8 cellular contexts compared by ENCODE assay signal in the genomic region with DNA sequence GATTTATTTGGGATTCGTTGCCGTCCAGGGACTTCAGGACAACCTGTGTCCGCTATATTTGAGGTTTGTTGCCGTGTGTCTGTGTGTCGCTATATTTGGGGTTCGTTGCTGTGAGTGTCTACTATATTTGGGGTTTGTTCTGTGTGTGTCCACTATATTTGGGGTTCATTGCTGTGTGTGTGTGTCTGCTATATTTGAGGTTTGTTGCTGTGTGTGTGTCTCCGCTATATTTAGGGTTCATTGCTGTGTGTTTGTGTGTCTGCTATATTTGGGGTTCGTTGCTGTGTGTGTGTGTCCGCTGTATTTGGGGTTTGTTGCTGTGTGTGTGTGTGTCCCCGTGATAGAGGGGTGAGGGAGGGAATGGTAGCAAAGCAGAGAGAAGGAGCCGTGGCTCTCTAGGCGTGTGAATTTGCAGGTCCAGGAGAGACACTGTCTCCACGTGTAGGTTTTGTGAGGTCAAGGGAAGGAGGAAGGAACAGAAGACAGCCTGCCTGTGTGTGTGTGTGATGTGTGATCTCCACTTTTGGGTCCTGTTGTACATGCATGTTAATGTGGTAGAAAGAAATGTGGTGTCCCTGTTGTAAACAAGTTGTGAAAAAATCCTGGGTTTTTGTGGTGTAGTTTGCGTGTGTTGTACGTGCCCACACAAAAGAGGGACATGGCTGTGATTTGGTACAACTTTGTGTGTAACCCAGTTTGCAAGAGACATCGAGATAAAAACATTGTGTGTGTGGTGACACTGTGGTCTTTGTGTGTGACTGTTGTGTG. TPM values are rescaled to one million over a fixed set of nuclear protein-coding genes. Genes with fewer than 3 reads are reported as not detected.
A peak's percentile ranks its signal among the peaks of the same experiment; 100 is the strongest.
DNase-seq lines count a peak whose midpoint lies in the region; ATAC-seq and TF ChIP-seq lines count a peak whose summit lies in the region.

No MANE protein-coding gene starts in this region.

- H3K4me1 ChIP-seq in H9 (ENCODE audit: insufficient read depth, low read length) = no peaks in the 10 kb centered on the region; the same call in 1 of the 2 replicates
- H3K4me1 ChIP-seq in subcutaneous abdominal adipose tissue (ENCODE audit: control insufficient read depth in 5 of 5, insufficient read depth in 5 of 5, low read length in 5 of 5) = peaks cover 12 to 49% (median 44%) of the 10 kb centered on the region in 5 donors

- H3K18ac ChIP-seq in H9 (ENCODE audit: insufficient read length, low read depth, low read length) = no peak overlapping the region

- H3K27me3 Mint-ChIP-seq in H9 (ENCODE audit: low read depth) = peaks cover 27% of the 10 kb centered on the region

- no peak for ATAC-seq in esophagus mucosa

- no CpG with 5 or more reads among the region's 16 CpGs for WGBS in H9 (ENCODE audit: extremely low coverage, insufficient read length, low lambda C conversion rate)

- no peak overlapping the region for H2BK12ac ChIP-seq in H9 (ENCODE audit: insufficient read length, low read depth, low read length)

- H3K9me3 Mint-ChIP-seq in H9 = no peaks in the 10 kb centered on the region

- H2BK15ac ChIP-seq in H9 (ENCODE audit: low read depth, low read length) = no peak overlapping the region

- no peak overlapping the region for H3K23ac ChIP-seq in H9 (ENCODE audit: insufficient read length, low read depth, low read length)

- H3K36me3 ChIP-seq in subcutaneous abdominal adipose tissue (ENCODE audit: control insufficient read depth in 5 of 5, insufficient read depth in 5 of 5, low read length in 5 of 5) = no peaks in the 10 kb centered on the region

- H3K27ac ChIP-seq in H9 (ENCODE audit: insufficient read length, low read depth, low read length) (no peak overlapping the region), VCaP (peak overlapping the region; percentile 97; the same call in 1 of the 2 replicates), subcutaneous abdominal adipose tissue (ENCODE audit: low read depth, low read length) (peak overlapping the region; percentile 23)

- H3K27me3 ChIP-seq in H9 (ENCODE audit: insufficient read depth, low read length) (peaks cover 4% of the 10 kb centered on the region; the same call in 1 of the 2 replicates), subcutaneous abdominal adipose tissue (ENCODE audit: control insufficient read depth in 5 of 5, insufficient read depth in 4 of 5, low read length in 5 of 5) (no peaks in the 10 kb centered on the region)

- no peak overlapping the region for H2AFZ ChIP-seq in H9 (ENCODE audit: low read length)

- H3K56ac ChIP-seq in H9 (ENCODE audit: insufficient read length, low read depth, low read length) = no peak overlapping the region

- H3K4me3 ChIP-seq in iPS-18c (ENCODE audit: insufficient read depth, low read depth, low read length) = peak overlapping the region; percentile 76
- H3K4me3 ChIP-seq in subcutaneous abdominal adipose tissue (ENCODE audit: low read depth in 1 of 5, low read length in 5 of 5) = peak overlapping the region; percentile 64 to 84 (median 72)

- H4K8ac ChIP-seq in H9 (replicated peaks; ENCODE audit: insufficient read length, low read depth, low read length) = no peak overlapping the region

- H3K9me3 ChIP-seq in H9 (ENCODE audit: control insufficient read depth, low read depth, low read length) (no peaks in the 10 kb centered on the region), iPS-18c (ENCODE audit: control insufficient read depth, insufficient read depth, low read length) (no peaks in the 10 kb centered on the region), subcutaneous abdominal adipose tissue (ENCODE audit: control insufficient read depth in 5 of 5, low read length in 5 of 5) (no peaks in the 10 kb centered on the region)

- H3K4me3 Mint-ChIP-seq in H9 = no peak overlapping the region

- H3K9ac ChIP-seq in H9 (ENCODE audit: extremely low read depth, insufficient read length, low read length) = no peak overlapping the region
- H3K9ac ChIP-seq in subcutaneous abdominal adipose tissue (ENCODE audit: low read length in 5 of 5) = peak overlapping the region in 2 of 5 donors; percentile 25 to 68

- H2AK5ac ChIP-seq in H9 (ENCODE audit: insufficient read length, low read length) = no peak overlapping the region

- H3K4me1 Mint-ChIP-seq in H9 = peaks cover 4 to 25% of the 10 kb centered on the region in 2 experiments; a peak in 3 of 4 replicates

- H2BK5ac ChIP-seq in H9 (ENCODE audit: insufficient read length, low read length) = no peak overlapping the region

- H4K91ac ChIP-seq in H9 (ENCODE audit: insufficient read length, low read depth, low read length) = no peak overlapping the region

- TF ChIP-seq CTCF in H9 (conservative IDR thresholded peaks at IDR 0.05) (no peak), VCaP (conservative IDR thresholded peaks at IDR 0.05) (no peak), GM10266 (IDR thresholded peaks at IDR 0.05; ENCODE audit: control insufficient read depth, insufficient read depth, low read depth, missing control alignments) (no peak)

- no peak for DNase-seq in H9
- no peak for DNase-seq in T-helper 1 cell
- DNase-seq in AG08396 (ENCODE audit: low spot score) = no peak
- DNase-seq in GM10266 (ENCODE audit: extremely low spot score) = no peak

- no peak overlapping the region for H3K27ac Mint-ChIP-seq in H9

- no peaks in the 10 kb centered on the region for H3K36me3 Mint-ChIP-seq in H9 (ENCODE audit: insufficient read depth in 1 of 3, low read depth in 3 of 3)

- no peak overlapping the region for H4K5ac ChIP-seq in H9 (ENCODE audit: insufficient read length, low read depth, low read length)

- H3T11ph ChIP-seq in H9 (ENCODE audit: low read length) = no peak overlapping the region

- no peak overlapping the region for H2BK20ac ChIP-seq in H9 (ENCODE audit: low read depth, low read length, poor library complexity, severe bottlenecking)

- H3K4me2 ChIP-seq in H9 (ENCODE audit: insufficient read depth, insufficient read length, low read length) = peak overlapping the region; percentile 72

- H2BK120ac ChIP-seq in H9 (ENCODE audit: low read depth, low read length, poor library complexity, severe bottlenecking) = no peak overlapping the region

- no peaks in the 10 kb centered on the region for H3K79me1 ChIP-seq in H9 (ENCODE audit: insufficient read depth, low read depth, low read length, poor library complexity, severe bottlenecking)

- H3K14ac ChIP-seq in H9 (ENCODE audit: insufficient read depth, low read length) = no peak overlapping the region

- peaks cover 8% of the 10 kb centered on the region for H3K23me2 ChIP-seq in H9 (ENCODE audit: insufficient read length, low read depth, low read length, poor library complexity, severe bottlenecking)

- no peaks in the 10 kb centered on the region for H3K79me2 ChIP-seq in H9 (ENCODE audit: insufficient read depth, low read length)

- H4K20me1 ChIP-seq in H9 (ENCODE audit: control insufficient read depth, insufficient read depth, insufficient read length) = no peaks in the 10 kb centered on the region

- H3K4ac ChIP-seq in H9 (ENCODE audit: low read depth, low read length) = no peak overlapping the region

RNA-seq across cellular contexts. Expression of a gene that starts 56.2 kb away (rescaled TPM):
- 27.7 and 31.1 TPM in 2 replicates for total RNA-seq in H9 (2021)
- total RNA-seq in esophagus mucosa = 18.2 TPM
